In the genomic region with DNA sequence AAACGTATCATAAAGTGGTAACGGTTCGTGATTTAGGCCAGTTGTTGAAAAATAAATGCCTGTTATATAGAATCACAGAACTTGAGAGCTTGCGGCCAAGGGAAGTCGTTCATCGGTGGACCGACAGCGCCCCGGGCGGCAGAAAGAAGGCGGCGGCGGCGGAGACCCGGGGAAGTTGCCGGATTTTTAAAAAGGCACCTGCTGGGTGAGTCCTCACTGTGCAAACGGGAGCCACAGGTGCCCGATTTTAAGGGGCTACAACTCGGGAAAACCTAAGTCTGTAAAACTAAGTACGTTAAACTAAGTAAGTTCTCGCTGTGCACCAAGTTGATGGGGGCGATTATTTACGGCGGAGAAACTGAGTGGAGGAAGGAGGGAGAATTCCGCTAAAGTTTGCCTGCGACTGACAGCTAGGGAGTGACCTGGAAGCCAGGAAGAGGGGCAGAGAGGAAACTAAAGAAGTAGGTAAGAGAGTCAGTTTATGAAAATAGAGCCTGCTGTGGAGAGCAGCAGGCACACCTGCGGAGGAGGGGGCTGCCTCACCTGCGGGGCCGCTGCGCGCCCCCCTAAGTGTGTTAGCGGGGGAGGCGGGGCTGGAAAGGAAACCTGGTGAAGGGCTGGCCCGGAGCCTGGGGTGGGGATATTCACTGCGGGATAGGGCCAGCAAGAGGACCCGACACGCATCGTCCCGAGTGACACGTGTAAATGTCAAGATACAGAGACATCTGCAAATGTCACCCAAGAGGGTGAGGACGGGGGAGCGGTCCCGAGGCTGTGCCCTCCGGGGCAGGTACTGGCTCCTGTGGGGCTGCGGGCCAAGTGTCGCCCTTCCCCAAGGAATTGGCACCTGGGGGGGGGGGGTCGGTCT, we compare ENCODE assay signal across 8 cellular contexts. TPM values are rescaled to one million over a fixed set of nuclear protein-coding genes. Genes with fewer than 3 reads are reported as not detected.
A peak's percentile ranks its signal among the peaks of the same experiment; 100 is the strongest.
DNase-seq lines count a peak whose midpoint lies in the region; ATAC-seq and TF ChIP-seq lines count a peak whose summit lies in the region.

No MANE protein-coding gene starts in this region.

- H3K4me1 Mint-ChIP-seq in CD4-positive, alpha-beta memory T cell: peaks cover 3 to 45% (median 10%) of the 10 kb centered on the region in 4 donors
- peaks cover 8% of the 10 kb centered on the region for H3K4me1 Mint-ChIP-seq in activated CD8-positive, alpha-beta T cell treated with anti-CD3 and anti-CD28 coated beads for 36 hours (ENCODE audit: low read depth)

- 2% methylated on average over 47 of the region's 47 CpGs for WGBS in HUES64
- 3% methylated on average over 46 to 47 of the region's 47 CpGs for WGBS in esophagus, 2 donors

- H3K4me3 Mint-ChIP-seq in CD4-positive, alpha-beta memory T cell: peak overlapping the region; percentile 82 to 94 (median 86)
- H3K4me3 Mint-ChIP-seq in activated CD8-positive, alpha-beta T cell treated with anti-CD3 and anti-CD28 coated beads for 36 hours: peak overlapping the region; percentile 48

- H3K9me3 Mint-ChIP-seq in CD4-positive, alpha-beta memory T cell: peaks cover 0 to 11% (median 3%) of the 10 kb centered on the region in 8 donors
- peaks cover 2% of the 10 kb centered on the region for H3K9me3 Mint-ChIP-seq in activated CD8-positive, alpha-beta T cell treated with anti-CD3 and anti-CD28 coated beads for 36 hours

- no peak overlapping the region for H3K27ac ChIP-seq in CD4-positive, alpha-beta memory T cell (ENCODE audit: low read depth, low read length)
- H3K27ac ChIP-seq in HUES64 (ENCODE audit: low read depth, low read length): no peak overlapping the region
- H3K27ac ChIP-seq in esophagus (ENCODE audit: low read depth in 2 of 2, low read length in 1 of 2): no peak overlapping the region
- no peak overlapping the region for H3K27ac ChIP-seq in muscle layer of colon (ENCODE audit: low read depth, low read length)
- H3K27ac ChIP-seq in SJCRH30: no peak overlapping the region

- CTCF ChIA-PET in CD4-positive, alpha-beta memory T cell (lab: Charles Lee; ENCODE audit: partially characterized antibody): interaction anchor here (1.0 to 1.1 kb wide), 2 partner anchors 116 to 407 kb away, joined by 3 read pairs; no protein-coding TSS in a partner anchor
- CTCF ChIA-PET in activated CD8-positive, alpha-beta T cell treated with anti-CD3 and anti-CD28 coated beads for 36 hours (lab: Charles Lee): interaction anchor here (1.1 kb wide), 1 partner anchor 156 kb away, joined by 3 read pairs; no protein-coding TSS in a partner anchor

- peak in 4 of 5 donors; percentile 21 to 46 (median 34) for DNase-seq in CD4-positive, alpha-beta memory T cell
- DNase-seq in activated CD8-positive, alpha-beta T cell treated with anti-CD3 and anti-CD28 coated beads for 36 hours: peak; percentile 58
- DNase-seq in stromal cell of bone marrow (ENCODE audit: low read depth): peak; percentile 68
- no peak for DNase-seq in HuH-7 (ENCODE audit: low spot score)
- no peak for DNase-seq in SJCRH30

- no peaks in the 10 kb centered on the region for H3K27me3 ChIP-seq in CD4-positive, alpha-beta memory T cell (ENCODE audit: insufficient read depth, low read length)
- peaks cover 52% of the 10 kb centered on the region for H3K27me3 ChIP-seq in HUES64 (ENCODE audit: insufficient read depth, low read length)
- H3K27me3 ChIP-seq in esophagus (ENCODE audit: control insufficient read depth in 1 of 2, insufficient read depth in 2 of 2, low read length in 2 of 2): peaks cover 4 to 5% of the 10 kb centered on the region in 2 donors
- peaks cover 6 to 17% of the 10 kb centered on the region in 2 donors for H3K27me3 ChIP-seq in muscle layer of colon (ENCODE audit: control insufficient read depth in 1 of 2, insufficient read depth in 2 of 2, low read length in 2 of 2)
- no peaks in the 10 kb centered on the region for H3K27me3 ChIP-seq in SJCRH30

- intact Hi-C loops in CD4-positive, alpha-beta memory T cell (cut with micrococcal nuclease): no loop called here
- intact Hi-C loops in activated CD8-positive, alpha-beta T cell treated with anti-CD3 and anti-CD28 coated beads for 36 hours (cut with micrococcal nuclease): loop anchor here (5.0 kb wide), 1 partner anchor 405 kb away; no protein-coding TSS in a partner anchor

- POLR2A ChIA-PET in CD4-positive, alpha-beta memory T cell (lab: Charles Lee; ENCODE audit: partially characterized antibody): no interaction called here
- POLR2A ChIA-PET in activated CD8-positive, alpha-beta T cell treated with anti-CD3 and anti-CD28 coated beads for 36 hours (lab: Charles Lee): no interaction called here

- no peaks in the 10 kb centered on the region for H3K36me3 ChIP-seq in CD4-positive, alpha-beta memory T cell (ENCODE audit: insufficient read depth, low read length)
- H3K36me3 ChIP-seq in HUES64 (ENCODE audit: insufficient read depth, low read length): no peaks in the 10 kb centered on the region
- H3K36me3 ChIP-seq in esophagus (ENCODE audit: control insufficient read depth in 2 of 2, insufficient read depth in 2 of 2, low read length in 1 of 2): no peaks in the 10 kb centered on the region
- H3K36me3 ChIP-seq in muscle layer of colon (ENCODE audit: insufficient read depth, low read length): no peaks in the 10 kb centered on the region
- no peaks in the 10 kb centered on the region for H3K36me3 ChIP-seq in SJCRH30

- H3K9ac ChIP-seq in HUES64 (ENCODE audit: low read depth, low read length) (no peak overlapping the region), muscle layer of colon (ENCODE audit: low read length) (no peak overlapping the region)

- peak; percentile 56 for TF ChIP-seq CTCF in activated CD8-positive, alpha-beta T cell treated with anti-CD3 and anti-CD28 coated beads for 36 hours (IDR thresholded peaks at IDR 0.05)

- H3K9me3 ChIP-seq in CD4-positive, alpha-beta memory T cell (ENCODE audit: control insufficient read depth in 1 of 2, low read length in 2 of 2): no peaks in the 10 kb centered on the region
- H3K9me3 ChIP-seq in HUES64 (ENCODE audit: insufficient read depth, low read depth, low read length) (no peaks in the 10 kb centered on the region), esophagus (ENCODE audit: control insufficient read depth in 2 of 2, insufficient read depth in 1 of 2, low read depth in 1 of 2, low read length in 1 of 2) (no peaks in the 10 kb centered on the region), muscle layer of colon (ENCODE audit: low read length) (no peaks in the 10 kb centered on the region), SJCRH30 (replicated peaks) (peaks cover 7% of the 10 kb centered on the region)

- H3K27me3 Mint-ChIP-seq in CD4-positive, alpha-beta memory T cell: peaks cover 24% of the 10 kb centered on the region in 2 donors
- H3K27me3 Mint-ChIP-seq in activated CD8-positive, alpha-beta T cell treated with anti-CD3 and anti-CD28 coated beads for 36 hours: peaks cover 34% of the 10 kb centered on the region

- ATAC-seq in activated CD8-positive, alpha-beta T cell treated with anti-CD3 and anti-CD28 coated beads for 36 hours: no peak

- peaks cover 2 to 4% of the 10 kb centered on the region in 2 donors for H3K36me3 Mint-ChIP-seq in CD4-positive, alpha-beta memory T cell
- H3K36me3 Mint-ChIP-seq in activated CD8-positive, alpha-beta T cell treated with anti-CD3 and anti-CD28 coated beads for 36 hours (ENCODE audit: low read depth): peaks cover 2% of the 10 kb centered on the region

- no peak overlapping the region for H3K4me3 ChIP-seq in CD4-positive, alpha-beta memory T cell (ENCODE audit: low read length in 2 of 2)
- H3K4me3 ChIP-seq in HUES64 (ENCODE audit: low read length) (peak overlapping the region; percentile 66), esophagus (ENCODE audit: low read depth in 1 of 2, low read length in 2 of 2) (peak overlapping the region; percentile 38 to 46), muscle layer of colon (ENCODE audit: low read depth in 1 of 2, low read length in 2 of 2) (peak overlapping the region; percentile 20 to 23), SJCRH30 (no peak overlapping the region)

- H3K27ac Mint-ChIP-seq in CD4-positive, alpha-beta memory T cell: peak overlapping the region in 6 of 7 donors; percentile 37 to 91 (median 72)
- H3K27ac Mint-ChIP-seq in activated CD8-positive, alpha-beta T cell treated with anti-CD3 and anti-CD28 coated beads for 36 hours: no peak overlapping the region

- H3K4me1 ChIP-seq in CD4-positive, alpha-beta memory T cell (ENCODE audit: insufficient read depth, low read length): peaks cover 8% of the 10 kb centered on the region
- H3K4me1 ChIP-seq in HUES64 (ENCODE audit: insufficient read depth, low read length) (0 out of 2 replicates have a peak, but pooled peaks cover 9% of the 10 kb centered on the region), esophagus (ENCODE audit: control insufficient read depth in 2 of 2, insufficient read depth in 2 of 2, low read length in 1 of 2) (peaks cover 5 to 7% of the 10 kb centered on the region in 2 donors), muscle layer of colon (ENCODE audit: insufficient read depth, low read length) (peaks cover 6% of the 10 kb centered on the region), SJCRH30 (peaks cover 18% of the 10 kb centered on the region)

RNA-seq across cellular contexts. Expression of a gene that starts 1.0 kb away (rescaled TPM):
- total RNA-seq in CD4-positive, alpha-beta memory T cell: under 1 TPM; 0.17 to 0.30 TPM
- polyA plus RNA-seq in CD4-positive, alpha-beta memory T cell: 1 to 10 TPM; 1.9 to 2.3 TPM
- polyA plus RNA-seq in HUES64 (2013, experiment 1 of 2): 2.0 TPM
- polyA plus RNA-seq in HUES64 (2013, experiment 2 of 2): 4.3 TPM
- total RNA-seq in activated CD8-positive, alpha-beta T cell treated with anti-CD3 and anti-CD28 coated beads for 36 hours: 1 to 10 TPM; 1.3 TPM
- under 1 TPM; under 0.01 to 0.06 TPM for polyA plus RNA-seq in esophagus
- total RNA-seq in SJCRH30 (2014; rRNA removed; shearing (Covaris generic)): 0.26 and 0.33 TPM in 2 replicates

Comparison
In these comparisons a context has a peak if more than half of its experiments do, and no peak if none do; other contexts are left out.
1. DNase-seq: peak in CD4-positive, alpha-beta memory T cell (4 of 5), activated CD8-positive, alpha-beta T cell treated with anti-CD3 and anti-CD28 coated beads for 36 hours (single experiment) and stromal cell of bone marrow (single experiment); none in HuH-7 (single experiment) and SJCRH30 (0 of 2).
2. H3K4me3 ChIP-seq: peak in HUES64 (single experiment), esophagus (2 of 2) and muscle layer of colon (2 of 2); none in CD4-positive, alpha-beta memory T cell (0 of 2) and SJCRH30 (single experiment).